15 cellular contexts compared by ENCODE assay signal in the genomic region with DNA sequence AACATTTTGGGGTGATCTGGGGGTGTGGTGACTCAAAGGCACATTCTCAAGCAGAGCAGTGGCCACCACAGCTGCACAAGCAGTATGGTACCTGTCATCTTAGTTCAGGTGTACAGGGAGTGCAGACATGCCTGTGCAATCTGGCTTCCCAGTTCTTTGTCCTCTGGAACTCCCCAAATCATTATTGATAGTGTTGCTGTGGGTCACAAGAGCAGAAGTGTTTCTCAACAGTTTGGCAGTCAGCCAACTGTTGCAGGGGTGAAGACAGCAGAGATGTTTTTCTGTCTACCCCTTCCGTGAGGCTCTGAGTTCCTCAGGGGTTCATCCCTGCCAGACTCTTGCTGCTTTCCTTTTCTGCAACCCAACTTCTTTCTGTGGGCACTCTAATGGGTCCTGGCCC.
A peak's percentile ranks its signal among the peaks of the same experiment; 100 is the strongest.
DNase-seq lines count a peak whose midpoint lies in the region; ATAC-seq and TF ChIP-seq lines count a peak whose summit lies in the region.
"Had no signal": no experiment of that assay in that cellular context is flagged by ENCODE, and none has a peak within 500 bp of the region (broad histone marks: within the 10 kb centered on the region; RNA-seq: fewer than 3 reads in every experiment).

No MANE protein-coding gene starts in this region.

- ATAC-seq in GM18873 (IDR thresholded peaks at IDR 0.05; ENCODE audit: low FRiP score, unreplicated experiment) = no peak

- no peak overlapping the region for H2BK15ac ChIP-seq in mesenchymal stem cell (ENCODE audit: low read depth, poor library complexity, severe bottlenecking)

- no peak overlapping the region for H3K27ac ChIP-seq in mesenchymal stem cell (ENCODE audit: low read length, poor library complexity, severe bottlenecking)
- H3K27ac ChIP-seq: prostate gland had no signal

- WGBS in mesenchymal stem cell = 77% methylated on average over 1 of the region's 1 CpG

- H3K14ac ChIP-seq in mesenchymal stem cell (ENCODE audit: low read length in 2 of 2) = no peak overlapping the region

- H3K9me3 ChIP-seq in mesenchymal stem cell (ENCODE audit: control insufficient read depth, low read length) (no peaks in the 10 kb centered on the region), HAP-1 (no peaks in the 10 kb centered on the region)
- H3K9me3 ChIP-seq: prostate gland had no signal

- H2AFZ ChIP-seq in mesenchymal stem cell (ENCODE audit: low read depth, low read length) = no peak overlapping the region

- no peak overlapping the region for H2AK5ac ChIP-seq in mesenchymal stem cell (ENCODE audit: low read length, severe bottlenecking)

- H3K4me3 ChIP-seq in epithelial cell of esophagus (ENCODE audit: low read length) (no peak overlapping the region), mesenchymal stem cell (ENCODE audit: insufficient read depth in 1 of 2, low read depth in 1 of 2, low read length in 2 of 2) (no peak overlapping the region), HAP-1 (no peak overlapping the region)
- H3K4me3 ChIP-seq: prostate gland had no signal

- no peak for TF ChIP-seq CTCF in epithelial cell of esophagus (IDR thresholded peaks at IDR 0.05; ENCODE audit: insufficient read depth, low read depth, low read length, missing control alignments)

- no peak overlapping the region for H2BK12ac ChIP-seq in mesenchymal stem cell (ENCODE audit: low read length in 2 of 2)

- peak; percentile 38 for DNase-seq in NCI-H2171 treated with DMSO at 0.1 percent for 48 hours (lab: John Stamatoyannopoulos, UW)
- no peak for DNase-seq in NCI-H2171 (lab: John Stamatoyannopoulos, UW)
- DNase-seq in NCI-H226 = peak; percentile 7
- peak; percentile 51 for DNase-seq in epithelial cell of esophagus (ENCODE audit: low read depth)
- DNase-seq in mesenchymal stem cell = peak; percentile 18
- no peak for DNase-seq in HAP-1 (ENCODE audit: low spot score in 2 of 2)
- no peak for DNase-seq in activated naive CD4-positive, alpha-beta T cell (lab: John Stamatoyannopoulos, UW)
- DNase-seq: ACHN; activated B cell treated with CpG ODN at 0.5 μM for 24 hours; activated CD8-positive, alpha-beta memory T cell treated with anti-CD3 and anti-CD28 coated beads, Interleukin-2, amount 50 U/mL, for 4 hours; HFFc6; NCI-H146; stimulated activated CD4-positive, alpha-beta T cell treated with anti-CD3 and anti-CD28 coated beads, Interleukin-2, amount 100 ng/mL, for 48 hours had no signal

- no peak overlapping the region for H4K8ac ChIP-seq in mesenchymal stem cell (ENCODE audit: low read length)

- no peaks in the 10 kb centered on the region for H3K4me1 ChIP-seq in mesenchymal stem cell (ENCODE audit: control insufficient read depth, insufficient read depth, low read depth, low read length)
- H3K4me1 ChIP-seq in HAP-1 = no peaks in the 10 kb centered on the region
- H3K4me1 ChIP-seq: prostate gland had no signal

- H3K23ac ChIP-seq in mesenchymal stem cell (ENCODE audit: low read length in 2 of 2) = no peak overlapping the region

- H3K36me3 ChIP-seq in mesenchymal stem cell (ENCODE audit: control insufficient read depth in 1 of 2, insufficient read depth in 2 of 2, low read depth in 1 of 2, low read length in 2 of 2) (no peaks in the 10 kb centered on the region), HAP-1 (replicated peaks) (no peaks in the 10 kb centered on the region)
- H3K36me3 ChIP-seq: prostate gland had no signal

- in situ Hi-C loops in HAP-1 (cut with MboI; ENCODE audit: low sequenced_read_pairs) = no loop called here

- H3K18ac ChIP-seq in mesenchymal stem cell (ENCODE audit: low read depth in 1 of 2, low read length in 2 of 2) = no peak overlapping the region

- H3K27me3 ChIP-seq in mesenchymal stem cell (ENCODE audit: control insufficient read depth in 1 of 2, insufficient read depth in 1 of 2, low read length in 2 of 2) = no peaks in the 10 kb centered on the region
- no peaks in the 10 kb centered on the region for H3K27me3 ChIP-seq in HAP-1 (ENCODE audit: low read depth)

- H4K91ac ChIP-seq in mesenchymal stem cell (ENCODE audit: low read length) = no peak overlapping the region

- no peak overlapping the region for H3K9ac ChIP-seq in mesenchymal stem cell (ENCODE audit: low read length)

- H2BK120ac ChIP-seq in mesenchymal stem cell (ENCODE audit: low read depth, low read length) = no peak overlapping the region

- no peak overlapping the region for H3K4ac ChIP-seq in mesenchymal stem cell (ENCODE audit: low read depth in 1 of 2, low read length in 2 of 2)

- no peaks in the 10 kb centered on the region for H3K79me1 ChIP-seq in mesenchymal stem cell (replicated peaks; ENCODE audit: low read length, poor library complexity, severe bottlenecking)

- no peak overlapping the region for H2BK5ac ChIP-seq in mesenchymal stem cell (ENCODE audit: low read depth, low read length, poor library complexity, severe bottlenecking)

- H3K4me2 ChIP-seq in mesenchymal stem cell (ENCODE audit: low read length, poor library complexity, severe bottlenecking) = no peak overlapping the region

Comparison
In these comparisons a context has a peak if more than half of its experiments do, and no peak if none do; other contexts are left out.
1. DNase-seq: peak in NCI-H2171 treated with DMSO at 0.1 percent for 48 hours (single experiment), NCI-H226 (single experiment), epithelial cell of esophagus (single experiment) and mesenchymal stem cell (single experiment); none in NCI-H2171 (single experiment), HAP-1 (0 of 2) and activated naive CD4-positive, alpha-beta T cell (0 of 4).